14 cellular contexts compared by ENCODE assay signal in the genomic region with DNA sequence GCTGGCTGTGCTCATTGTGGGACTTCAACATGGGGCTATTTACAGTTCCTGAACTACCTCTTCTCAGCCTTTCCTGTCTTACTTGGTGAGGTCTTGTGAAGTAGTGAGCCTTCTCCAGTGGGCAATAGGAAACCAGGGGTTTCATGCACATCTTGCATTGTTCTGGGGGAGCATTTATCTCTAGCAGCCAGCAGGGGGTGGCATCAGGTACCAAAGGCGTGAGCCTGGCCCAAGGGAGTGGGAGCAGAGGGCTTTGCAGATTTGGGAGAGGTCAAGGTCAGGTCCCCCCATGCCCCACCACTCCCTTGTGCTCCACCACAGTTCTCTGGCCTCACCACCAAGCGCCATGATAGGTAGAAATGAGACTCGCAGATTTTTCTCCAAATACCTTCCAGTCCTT.
DNase-seq lines count a peak whose midpoint lies in the region; ATAC-seq and TF ChIP-seq lines count a peak whose summit lies in the region.
"Had no signal": no experiment of that assay in that cellular context is flagged by ENCODE, and none has a peak within 500 bp of the region (broad histone marks: within the 10 kb centered on the region; RNA-seq: fewer than 3 reads in every experiment).

No MANE protein-coding gene starts in this region.

- DNase-seq in GM23338 (ENCODE audit: low spot score) (peak; percentile 40), OCI-LY7 (ENCODE audit: low spot score) (peak; percentile 14), germinal center (ENCODE audit: low spot score) (peak; percentile 27), NCI-H510A (lab: John Stamatoyannopoulos, UW) (no peak), C1 segment of cervical spinal cord (lab: John Stamatoyannopoulos, UW) (no peak), breast epithelium (ENCODE audit: low spot score in 2 of 2) (no peak)
- DNase-seq: CD8-positive, alpha-beta memory T cell; DMS153; HCEC 1CT; NCI-H1105; NCI-H1694 treated with DMSO at 0.1 percent for 48 hours had no signal

- intact Hi-C loops in OCI-LY7 (cut with micrococcal nuclease; ENCODE audit: unreplicated experiment) (no loop called here), breast epithelium (cut with DNase I; ENCODE audit: low total_unique reads) (no loop called here)

- H3K9me3 ChIP-seq in DOHH2 (ENCODE audit: control insufficient read depth, insufficient read depth, low read length) (no peaks in the 10 kb centered on the region), OCI-LY7 (ENCODE audit: low read length) (no peaks in the 10 kb centered on the region), breast epithelium (peaks cover 19 to 23% of the 10 kb centered on the region in 2 donors)

- no peaks in the 10 kb centered on the region for H3K36me3 ChIP-seq in DOHH2 (ENCODE audit: control insufficient read depth, low read length)
- H3K36me3 ChIP-seq in GM23338 (ENCODE audit: insufficient read depth) = no peaks in the 10 kb centered on the region; the same call in 1 of the 2 replicates
- no peaks in the 10 kb centered on the region for H3K36me3 ChIP-seq in OCI-LY7 (ENCODE audit: insufficient read depth, low read length)
- no peaks in the 10 kb centered on the region for H3K36me3 ChIP-seq in breast epithelium

- TF ChIP-seq POLR2A in breast epithelium (IDR thresholded peaks at IDR 0.05) = no peak

- H3K27me3 Mint-ChIP-seq in GM23338 (ENCODE audit: insufficient read depth, low read depth, poor library complexity) = peaks cover 2% of the 10 kb centered on the region

- H3F3A ChIP-seq in DOHH2 (ENCODE audit: control insufficient read depth, insufficient read depth) (no peaks in the 10 kb centered on the region), GM23338 (replicated peaks; ENCODE audit: low read depth) (no peaks in the 10 kb centered on the region)

- H2AFZ ChIP-seq in GM23338 (no peak overlapping the region), OCI-LY7 (ENCODE audit: low read length) (no peak overlapping the region)

- H3K4me2 ChIP-seq in DOHH2 (ENCODE audit: low read length) (no peak overlapping the region), GM23338 (no peak overlapping the region), OCI-LY7 (ENCODE audit: low read length) (no peak overlapping the region)

- H3K79me2 ChIP-seq in DOHH2 (ENCODE audit: control insufficient read depth, low read length) (no peaks in the 10 kb centered on the region), GM23338 (replicated peaks; ENCODE audit: insufficient read depth) (no peaks in the 10 kb centered on the region), OCI-LY7 (ENCODE audit: insufficient read depth, low read depth, low read length) (no peaks in the 10 kb centered on the region)

- no peak overlapping the region for H3K4me3 ChIP-seq in DOHH2 (ENCODE audit: low read length)
- no peak overlapping the region for H3K4me3 ChIP-seq in GM23338
- no peak overlapping the region for H3K4me3 ChIP-seq in OCI-LY7 (ENCODE audit: low read depth, low read length, poor library complexity, severe bottlenecking)
- H3K4me3 ChIP-seq in breast epithelium = no peak overlapping the region

- H3K9me3 Mint-ChIP-seq in GM23338 = peaks cover 48% of the 10 kb centered on the region

- no peaks in the 10 kb centered on the region for H3K9me2 ChIP-seq in DOHH2 (replicated peaks; ENCODE audit: control insufficient read depth, low read length)
- H3K9me2 ChIP-seq in GM23338 (ENCODE audit: insufficient read depth) = no peaks in the 10 kb centered on the region
- H3K9me2 ChIP-seq in OCI-LY7 (ENCODE audit: insufficient read depth, low read length) = no peaks in the 10 kb centered on the region

- H3K27me3 ChIP-seq in DOHH2 (ENCODE audit: control insufficient read depth, low read length) (no peaks in the 10 kb centered on the region), GM23338 (ENCODE audit: insufficient read depth) (no peaks in the 10 kb centered on the region), breast epithelium (no peaks in the 10 kb centered on the region)

- H3K4me3 Mint-ChIP-seq in GM23338 = no peak overlapping the region
- H3K4me3 Mint-ChIP-seq: CD8-positive, alpha-beta memory T cell; T-helper 2 cell treated with Interferon-gamma antibody and Interleukin-4, amounts not matched to agents 5 μg/mL and 100 μg/mL, for 36 hours had no signal

- BruUV-seq in OCI-LY7 (replicated peaks; lab: Mats Ljungman, UMichigan) = no TSS peak

- no peaks in the 10 kb centered on the region for H3K4me1 Mint-ChIP-seq in GM23338
- H3K4me1 Mint-ChIP-seq: CD8-positive, alpha-beta memory T cell had no signal

- peak; percentile 65 for TF ChIP-seq CTCF in DOHH2 (IDR thresholded peaks at IDR 0.05; ENCODE audit: low read depth, low read length, poor library complexity, severe bottlenecking)
- peak; percentile 47 to 58 for TF ChIP-seq CTCF in GM23338 (conservative IDR thresholded peaks at IDR 0.05; ENCODE audit: low read depth in 2 of 2)
- TF ChIP-seq CTCF in OCI-LY7 (conservative IDR thresholded peaks at IDR 0.05; ENCODE audit: low read length) = peak; percentile 62
- no peak for TF ChIP-seq CTCF in breast epithelium (IDR thresholded peaks at IDR 0.05)

- H4K20me1 ChIP-seq in DOHH2 (ENCODE audit: control insufficient read depth, insufficient read depth, low read depth, low read length) (no peaks in the 10 kb centered on the region), GM23338 (replicated peaks; ENCODE audit: insufficient read depth) (no peaks in the 10 kb centered on the region), OCI-LY7 (ENCODE audit: insufficient read depth, low read length) (no peaks in the 10 kb centered on the region)

- peaks cover 9% of the 10 kb centered on the region; the same call in 2 of the 3 replicates for H3K36me3 Mint-ChIP-seq in GM23338 (ENCODE audit: low read depth)

- no peak overlapping the region for H3K27ac Mint-ChIP-seq in GM23338
- H3K27ac Mint-ChIP-seq: CD8-positive, alpha-beta memory T cell; T-helper 2 cell treated with Interferon-gamma antibody and Interleukin-4, amounts not matched to agents 5 μg/mL and 100 μg/mL, for 36 hours had no signal

- CTCF ChIA-PET in OCI-LY7 (lab: Charles Lee; ENCODE audit: unreplicated experiment) = no interaction called here

- ATAC-seq in GM23338 = no peak; the same call in 2 of the 3 replicates
- ATAC-seq in HG02642 (IDR thresholded peaks at IDR 0.05; ENCODE audit: poor library complexity, unreplicated experiment) = no peak

- no peaks in the 10 kb centered on the region for H3K4me1 ChIP-seq in DOHH2 (ENCODE audit: control insufficient read depth, low read length)
- H3K4me1 ChIP-seq in GM23338 (ENCODE audit: insufficient read depth) = no peaks in the 10 kb centered on the region
- H3K4me1 ChIP-seq in OCI-LY7 (ENCODE audit: insufficient read depth, low read length, poor library complexity, severe bottlenecking) = no peaks in the 10 kb centered on the region
- H3K4me1 ChIP-seq in breast epithelium = no peaks in the 10 kb centered on the region

- POLR2A ChIA-PET in OCI-LY7 (lab: Charles Lee) = no interaction called here

- no peak overlapping the region for H3K27ac ChIP-seq in DOHH2 (ENCODE audit: low read depth, low read length)
- H3K27ac ChIP-seq in GM23338 (ENCODE audit: low read depth) = no peak overlapping the region
- H3K27ac ChIP-seq in OCI-LY7 (ENCODE audit: low read depth, low read length, poor library complexity, severe bottlenecking) = no peak overlapping the region
- H3K27ac ChIP-seq in breast epithelium = no peak overlapping the region

TF ChIP-seq in GM23338, 12 proteins besides CTCF, POLR2A, EP300 and RAD21 (continues in another document):
- TF ChIP-seq STAT1 (IDR thresholded peaks at IDR 0.05; ENCODE audit: unreplicated experiment) (no peak), ZNF114 (CRISPR knock-in tag; IDR thresholded peaks at IDR 0.05) (no peak), EZH2phosphoT487 (IDR thresholded peaks at IDR 0.05; ENCODE audit: unreplicated experiment) (no peak)

Comparison
In these comparisons a context has a peak if more than half of its experiments do, and no peak if none do; other contexts are left out.
1. CTCF ChIP-seq: peak in DOHH2 (single experiment), GM23338 (2 of 2) and OCI-LY7 (single experiment); none in breast epithelium (0 of 3).
2. DNase-seq: peak in GM23338 (single experiment), OCI-LY7 (single experiment) and germinal center (single experiment); none in NCI-H510A (single experiment), C1 segment of cervical spinal cord (0 of 14) and breast epithelium (0 of 2).